2 cellular contexts compared by ENCODE assay signal in the genomic region with DNA sequence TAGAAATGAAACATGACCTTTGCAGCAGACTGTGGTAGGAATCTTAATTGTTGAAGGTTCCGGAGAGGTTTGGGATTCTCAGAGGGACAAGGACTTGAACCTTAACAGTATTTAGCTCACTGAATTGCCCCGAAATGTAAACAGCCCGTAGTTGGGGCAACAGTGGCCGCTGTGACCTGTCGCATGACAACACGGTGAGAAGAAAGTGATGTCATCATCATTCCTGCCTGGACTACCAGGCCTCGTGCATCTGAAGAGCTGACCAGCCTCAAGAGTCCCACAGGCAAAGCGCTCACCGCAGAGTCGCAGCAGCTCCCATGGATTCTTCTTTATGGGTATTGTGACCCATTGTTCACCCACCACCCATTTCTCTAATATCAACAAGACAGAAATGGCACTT.
A peak's percentile ranks its signal among the peaks of the same experiment; 100 is the strongest.
TF ChIP-seq lines count a peak whose summit lies in the region.

No MANE protein-coding gene starts in this region.

TF ChIP-seq in GM23338, 12 proteins besides CTCF, POLR2A, EP300 and RAD21:
- TF ChIP-seq, protein P1, sequence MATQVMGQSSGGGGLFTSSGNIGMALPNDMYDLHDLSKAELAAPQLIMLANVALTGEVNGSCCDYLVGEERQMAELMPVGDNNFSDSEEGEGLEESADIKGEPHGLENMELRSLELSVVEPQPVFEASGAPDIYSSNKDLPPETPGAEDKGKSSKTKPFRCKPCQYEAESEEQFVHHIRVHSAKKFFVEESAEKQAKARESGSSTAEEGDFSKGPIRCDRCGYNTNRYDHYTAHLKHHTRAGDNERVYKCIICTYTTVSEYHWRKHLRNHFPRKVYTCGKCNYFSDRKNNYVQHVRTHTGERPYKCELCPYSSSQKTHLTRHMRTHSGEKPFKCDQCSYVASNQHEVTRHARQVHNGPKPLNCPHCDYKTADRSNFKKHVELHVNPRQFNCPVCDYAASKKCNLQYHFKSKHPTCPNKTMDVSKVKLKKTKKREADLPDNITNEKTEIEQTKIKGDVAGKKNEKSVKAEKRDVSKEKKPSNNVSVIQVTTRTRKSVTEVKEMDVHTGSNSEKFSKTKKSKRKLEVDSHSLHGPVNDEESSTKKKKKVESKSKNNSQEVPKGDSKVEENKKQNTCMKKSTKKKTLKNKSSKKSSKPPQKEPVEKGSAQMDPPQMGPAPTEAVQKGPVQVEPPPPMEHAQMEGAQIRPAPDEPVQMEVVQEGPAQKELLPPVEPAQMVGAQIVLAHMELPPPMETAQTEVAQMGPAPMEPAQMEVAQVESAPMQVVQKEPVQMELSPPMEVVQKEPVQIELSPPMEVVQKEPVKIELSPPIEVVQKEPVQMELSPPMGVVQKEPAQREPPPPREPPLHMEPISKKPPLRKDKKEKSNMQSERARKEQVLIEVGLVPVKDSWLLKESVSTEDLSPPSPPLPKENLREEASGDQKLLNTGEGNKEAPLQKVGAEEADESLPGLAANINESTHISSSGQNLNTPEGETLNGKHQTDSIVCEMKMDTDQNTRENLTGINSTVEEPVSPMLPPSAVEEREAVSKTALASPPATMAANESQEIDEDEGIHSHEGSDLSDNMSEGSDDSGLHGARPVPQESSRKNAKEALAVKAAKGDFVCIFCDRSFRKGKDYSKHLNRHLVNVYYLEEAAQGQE (IDR thresholded peaks at IDR 0.05; ENCODE audit: unreplicated experiment): no peak
- TF ChIP-seq, protein P2, sequence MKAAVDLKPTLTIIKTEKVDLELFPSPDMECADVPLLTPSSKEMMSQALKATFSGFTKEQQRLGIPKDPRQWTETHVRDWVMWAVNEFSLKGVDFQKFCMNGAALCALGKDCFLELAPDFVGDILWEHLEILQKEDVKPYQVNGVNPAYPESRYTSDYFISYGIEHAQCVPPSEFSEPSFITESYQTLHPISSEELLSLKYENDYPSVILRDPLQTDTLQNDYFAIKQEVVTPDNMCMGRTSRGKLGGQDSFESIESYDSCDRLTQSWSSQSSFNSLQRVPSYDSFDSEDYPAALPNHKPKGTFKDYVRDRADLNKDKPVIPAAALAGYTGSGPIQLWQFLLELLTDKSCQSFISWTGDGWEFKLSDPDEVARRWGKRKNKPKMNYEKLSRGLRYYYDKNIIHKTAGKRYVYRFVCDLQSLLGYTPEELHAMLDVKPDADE (IDR thresholded peaks at IDR 0.05): no peak
- TF ChIP-seq STAT1 (IDR thresholded peaks at IDR 0.05; ENCODE audit: unreplicated experiment) (no peak), ZNF114 (CRISPR knock-in tag; IDR thresholded peaks at IDR 0.05) (no peak), EZH2 (IDR thresholded peaks at IDR 0.05; ENCODE audit: low read depth, unreplicated experiment) (no peak)
TF ChIP-seq in GM23338: peak in this region for 0.

TF ChIP-seq in K562, 482 proteins besides CTCF, POLR2A, EP300 and RAD21 (continued from another document):
- TF ChIP-seq, protein P3, sequence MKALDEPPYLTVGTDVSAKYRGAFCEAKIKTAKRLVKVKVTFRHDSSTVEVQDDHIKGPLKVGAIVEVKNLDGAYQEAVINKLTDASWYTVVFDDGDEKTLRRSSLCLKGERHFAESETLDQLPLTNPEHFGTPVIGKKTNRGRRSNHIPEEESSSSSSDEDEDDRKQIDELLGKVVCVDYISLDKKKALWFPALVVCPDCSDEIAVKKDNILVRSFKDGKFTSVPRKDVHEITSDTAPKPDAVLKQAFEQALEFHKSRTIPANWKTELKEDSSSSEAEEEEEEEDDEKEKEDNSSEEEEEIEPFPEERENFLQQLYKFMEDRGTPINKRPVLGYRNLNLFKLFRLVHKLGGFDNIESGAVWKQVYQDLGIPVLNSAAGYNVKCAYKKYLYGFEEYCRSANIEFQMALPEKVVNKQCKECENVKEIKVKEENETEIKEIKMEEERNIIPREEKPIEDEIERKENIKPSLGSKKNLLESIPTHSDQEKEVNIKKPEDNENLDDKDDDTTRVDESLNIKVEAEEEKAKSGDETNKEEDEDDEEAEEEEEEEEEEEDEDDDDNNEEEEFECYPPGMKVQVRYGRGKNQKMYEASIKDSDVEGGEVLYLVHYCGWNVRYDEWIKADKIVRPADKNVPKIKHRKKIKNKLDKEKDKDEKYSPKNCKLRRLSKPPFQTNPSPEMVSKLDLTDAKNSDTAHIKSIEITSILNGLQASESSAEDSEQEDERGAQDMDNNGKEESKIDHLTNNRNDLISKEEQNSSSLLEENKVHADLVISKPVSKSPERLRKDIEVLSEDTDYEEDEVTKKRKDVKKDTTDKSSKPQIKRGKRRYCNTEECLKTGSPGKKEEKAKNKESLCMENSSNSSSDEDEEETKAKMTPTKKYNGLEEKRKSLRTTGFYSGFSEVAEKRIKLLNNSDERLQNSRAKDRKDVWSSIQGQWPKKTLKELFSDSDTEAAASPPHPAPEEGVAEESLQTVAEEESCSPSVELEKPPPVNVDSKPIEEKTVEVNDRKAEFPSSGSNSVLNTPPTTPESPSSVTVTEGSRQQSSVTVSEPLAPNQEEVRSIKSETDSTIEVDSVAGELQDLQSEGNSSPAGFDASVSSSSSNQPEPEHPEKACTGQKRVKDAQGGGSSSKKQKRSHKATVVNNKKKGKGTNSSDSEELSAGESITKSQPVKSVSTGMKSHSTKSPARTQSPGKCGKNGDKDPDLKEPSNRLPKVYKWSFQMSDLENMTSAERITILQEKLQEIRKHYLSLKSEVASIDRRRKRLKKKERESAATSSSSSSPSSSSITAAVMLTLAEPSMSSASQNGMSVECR (CRISPR knock-in tag; IDR thresholded peaks at IDR 0.05): no peak
- TF ChIP-seq CEBPG (CRISPR knock-in tag; IDR thresholded peaks at IDR 0.05): no peak
- TF ChIP-seq CEBPG (tag; conservative IDR thresholded peaks at IDR 0.05 in 1 of 2, IDR thresholded peaks at IDR 0.05 in 1 of 2): peak in 1 of 2 experiments; percentile 40; a peak in 1 of 4 replicates
- TF ChIP-seq NFIC (IDR thresholded peaks at IDR 0.05): no peak
- peak; percentile 42; the same call in 1 of the 2 replicates for TF ChIP-seq FOXJ2 (tag; IDR thresholded peaks at IDR 0.05)
- TF ChIP-seq JUND (IDR thresholded peaks at IDR 0.05; ENCODE audit: borderline replicate concordance, low read depth, low read length): peak; percentile 30; the same call in 1 of the 2 replicates
- peak; percentile 54; the same call in 1 of the 3 replicates for TF ChIP-seq JUND (tag; IDR thresholded peaks at IDR 0.05; ENCODE audit: borderline replicate concordance, low read depth, low read length)
- no peak for TF ChIP-seq POLR2B (IDR thresholded peaks at IDR 0.05; ENCODE audit: low read depth, partially characterized antibody)
- TF ChIP-seq L3MBTL2 (IDR thresholded peaks at IDR 0.05): peak; percentile 57; the same call in 1 of the 2 replicates
- TF ChIP-seq, protein P4, sequence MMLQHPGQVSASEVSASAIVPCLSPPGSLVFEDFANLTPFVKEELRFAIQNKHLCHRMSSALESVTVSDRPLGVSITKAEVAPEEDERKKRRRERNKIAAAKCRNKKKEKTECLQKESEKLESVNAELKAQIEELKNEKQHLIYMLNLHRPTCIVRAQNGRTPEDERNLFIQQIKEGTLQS (IDR thresholded peaks at IDR 0.05): peak; percentile 83
- TF ChIP-seq, protein P4 (CRISPR knock-in tag; conservative IDR thresholded peaks at IDR 0.05): no peak
- TF ChIP-seq ATF7 (IDR thresholded peaks at IDR 0.05): peak; percentile 82
- no peak for TF ChIP-seq BMI1 (IDR thresholded peaks at IDR 0.05; ENCODE audit: low read length)
- TF ChIP-seq FOXK2 (conservative IDR thresholded peaks at IDR 0.05 in 1 of 2, IDR thresholded peaks at IDR 0.05 in 1 of 2; ENCODE audit: low read depth in 2 of 2): 0 out of 4 replicates have a peak, but pooled peaks of 1 of the 2 experiments have one; percentile 24
- peak; percentile 51 for TF ChIP-seq RFX1 (IDR thresholded peaks at IDR 0.05)
